ENCODE assay signal across 9 cellular contexts in the genomic region with DNA sequence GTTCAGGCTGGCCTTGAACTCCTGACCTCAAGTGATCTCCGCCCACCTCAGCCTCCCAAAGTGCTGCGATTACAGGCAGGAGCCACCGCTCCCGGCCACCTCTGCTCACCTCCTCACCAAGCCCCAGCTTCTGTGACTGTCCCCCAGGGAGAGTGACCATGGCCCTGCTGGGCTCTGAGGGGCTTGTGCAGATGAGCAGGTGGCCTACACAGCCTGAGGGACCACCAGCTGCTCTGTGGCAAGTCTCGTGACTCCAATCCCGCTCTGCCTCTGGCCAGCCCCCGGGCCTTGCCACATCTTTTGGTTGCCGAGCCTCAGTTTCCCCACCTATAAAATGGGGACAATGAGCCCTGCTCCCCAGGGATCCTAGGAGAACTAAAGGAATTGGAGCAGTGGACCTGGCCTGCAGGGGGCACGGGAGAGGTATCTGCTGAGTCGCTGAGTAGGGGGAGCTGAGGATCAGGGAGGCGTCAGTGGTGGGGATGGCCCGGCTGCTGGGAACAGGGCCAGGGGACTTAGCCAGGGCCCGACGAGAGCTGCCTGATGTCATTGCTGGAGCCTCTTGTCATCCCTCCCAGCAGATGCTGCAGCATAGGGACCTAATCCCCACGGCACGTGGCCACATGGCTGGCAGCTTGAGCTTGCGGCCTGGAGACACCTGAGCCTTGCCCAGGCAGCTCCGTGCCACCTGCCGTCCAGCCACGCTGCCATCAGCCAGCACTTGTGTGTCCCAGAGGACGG.
DNase-seq lines count a peak whose midpoint lies in the region; ATAC-seq and TF ChIP-seq lines count a peak whose summit lies in the region.
"Had no signal": no experiment of that assay in that cellular context is flagged by ENCODE, and none has a peak within 500 bp of the region (broad histone marks: within the 10 kb centered on the region; RNA-seq: fewer than 3 reads in every experiment).

No MANE protein-coding gene starts in this region.

- no peak overlapping the region for H3K4me2 ChIP-seq in PC-3 (ENCODE audit: low read length)

- TF ChIP-seq EP300 in suprapubic skin (IDR thresholded peaks at IDR 0.05): no peak

- H3K9me3 ChIP-seq in suprapubic skin (no peaks in the 10 kb centered on the region), PC-3 (ENCODE audit: low read length) (no peaks in the 10 kb centered on the region)
- H3K9me3 ChIP-seq: body of pancreas had no signal

- H2AFZ ChIP-seq in PC-3 (ENCODE audit: low read length): no peak overlapping the region

- BruUV-seq in PC-3 (replicated peaks; lab: Mats Ljungman, UMichigan): no TSS peak

- CTCF ChIA-PET in PC-3 (lab: Charles Lee): no interaction called here

- H3K36me3 ChIP-seq in suprapubic skin: no peaks in the 10 kb centered on the region
- no peaks in the 10 kb centered on the region for H3K36me3 ChIP-seq in PC-3 (ENCODE audit: low read depth, low read length)

- H3K27me3 ChIP-seq in suprapubic skin: no peaks in the 10 kb centered on the region
- H3K27me3 ChIP-seq in PC-3 (ENCODE audit: low read length): no peaks in the 10 kb centered on the region
- H3K27me3 ChIP-seq: body of pancreas had no signal

- POLR2A ChIA-PET in PC-3 (lab: Charles Lee; ENCODE audit: unreplicated experiment): no interaction called here

- intact Hi-C loops in PC-3 (cut with micrococcal nuclease): no loop called here

- ATAC-seq in activated CD4-positive, CD25-positive, alpha-beta regulatory T cell treated with anti-CD3 and anti-CD28 coated beads, Interleukin-2, amount 50 U/mL, for 24 hours: no peak
- ATAC-seq in PC-3: no peak

- 91% methylated on average over 9 of the region's 21 CpGs for WGBS in suprapubic skin

- no peaks in the 10 kb centered on the region for H3K79me2 ChIP-seq in PC-3 (ENCODE audit: low read length)

- H3K27ac ChIP-seq in suprapubic skin: peak overlapping the region; percentile 85
- no peak overlapping the region for H3K27ac ChIP-seq in PC-3 (ENCODE audit: low read length)

- no peaks in the 10 kb centered on the region for H3F3A ChIP-seq in PC-3 (ENCODE audit: low read length, unreplicated experiment)

- TF ChIP-seq CTCF in suprapubic skin (IDR thresholded peaks at IDR 0.05) (no peak), PC-3 (conservative IDR thresholded peaks at IDR 0.05; ENCODE audit: low read depth, low read length) (no peak)

- no peaks in the 10 kb centered on the region for H3K9me2 ChIP-seq in PC-3 (replicated peaks; ENCODE audit: low read length)

- no peak overlapping the region for H3K9ac ChIP-seq in PC-3 (ENCODE audit: low read length)

- no peaks in the 10 kb centered on the region for H4K20me1 ChIP-seq in PC-3 (ENCODE audit: low read length)

- no peak overlapping the region for H3K4me3 ChIP-seq in suprapubic skin
- no peak overlapping the region for H3K4me3 ChIP-seq in PC-3 (ENCODE audit: low read length)
- H3K4me3 ChIP-seq: body of pancreas had no signal

- peaks cover 34% of the 10 kb centered on the region for H3K4me1 ChIP-seq in suprapubic skin
- peaks cover 26% of the 10 kb centered on the region for H3K4me1 ChIP-seq in PC-3 (ENCODE audit: insufficient read depth, low read length)
- H3K4me1 ChIP-seq: body of pancreas had no signal

- no peak for TF ChIP-seq POLR2A in suprapubic skin (IDR thresholded peaks at IDR 0.05)

- peak in 2 of 3 experiments; percentile 22 to 49 for DNase-seq in NCI-H1417 (lab: John Stamatoyannopoulos, UW)
- no peak for DNase-seq in NCI-H1417 treated with DMSO at 0.1 percent for 48 hours (lab: John Stamatoyannopoulos, UW)
- peak; percentile 96 for DNase-seq in SHP77 treated with DMSO at 0.1 percent for 48 hours (lab: John Stamatoyannopoulos, UW)
- peak; percentile 24 to 25 for DNase-seq in hippocampal formation (lab: John Stamatoyannopoulos, UW)
- DNase-seq in suprapubic skin (ENCODE audit: low spot score in 2 of 2): no peak
- DNase-seq in PC-3: no peak
- no peak for DNase-seq in stimulated activated CD4-positive, alpha-beta T cell treated with anti-CD3 and anti-CD28 coated beads, Interleukin-2, amount 100 ng/mL, for 48 hours

Comparison
In these comparisons a context has a peak if more than half of its experiments do, and no peak if none do; other contexts are left out.
1. DNase-seq: peak in NCI-H1417 (2 of 3), SHP77 treated with DMSO at 0.1 percent for 48 hours (single experiment) and hippocampal formation (2 of 2); none in NCI-H1417 treated with DMSO at 0.1 percent for 48 hours (single experiment), suprapubic skin (0 of 2), PC-3 (single experiment) and stimulated activated CD4-positive, alpha-beta T cell treated with anti-CD3 and anti-CD28 coated beads, Interleukin-2, amount 100 ng/mL, for 48 hours (0 of 2).